In genomic region chr20:542777-543368, GRCh38 we compare ENCODE assay signal across 8 cellular contexts. TPM values are rescaled to one million over a fixed set of nuclear protein-coding genes. Genes with fewer than 3 reads are reported as not detected.
DNase-seq lines count a peak whose midpoint lies in the region; ATAC-seq and TF ChIP-seq lines count a peak whose summit lies in the region.

No MANE protein-coding gene starts in this region.

- H3K36me3 Mint-ChIP-seq in chondrocyte (ENCODE audit: low read depth) = peaks cover 4% of the 10 kb centered on the region

- H3K27ac Mint-ChIP-seq in chondrocyte (ENCODE audit: unreplicated experiment) = peak overlapping the region; percentile 72

- H3K9me3 ChIP-seq in lower lobe of right lung = no peaks in the 10 kb centered on the region

- H3K27me3 Mint-ChIP-seq in chondrocyte (ENCODE audit: low read depth) = peaks cover 9% of the 10 kb centered on the region

- H3K36me3 ChIP-seq in lower lobe of right lung = no peaks in the 10 kb centered on the region

- peak overlapping the region; percentile 77 for H3K4me3 Mint-ChIP-seq in chondrocyte (ENCODE audit: unreplicated experiment)

- H3K27me3 ChIP-seq in lower lobe of right lung (ENCODE audit: low read depth) = no peaks in the 10 kb centered on the region

- intact Hi-C loops in lower lobe of right lung (cut with DNase I) = no loop called here

- peak overlapping the region; percentile 79 for H3K4me3 ChIP-seq in lower lobe of right lung

- H3K27ac ChIP-seq in lower lobe of right lung = peak overlapping the region; percentile 80

- TF ChIP-seq CTCF in chondrocyte (IDR thresholded peaks at IDR 0.05) (no peak), lower lobe of right lung (IDR thresholded peaks at IDR 0.05) (no peak)

- DNase-seq in NCI-H1436 (lab: John Stamatoyannopoulos, UW) (peak; percentile 22), NCI-H1436 treated with DMSO at 0.1 percent for 48 hours (lab: John Stamatoyannopoulos, UW) (no peak), SK-N-DZ (ENCODE audit: low spot score) (peak; percentile 42), chondrocyte (ENCODE audit: low spot score) (no peak), lower lobe of right lung (peak; percentile 55), G401 (ENCODE audit: low spot score) (no peak)
- DNase-seq in stimulated activated naive CD4-positive, alpha-beta T cell treated with Interleukin-2 at 50 U/mL for 16 hours (lab: John Stamatoyannopoulos, UW) = peak; percentile 21

- H3K9me3 Mint-ChIP-seq in chondrocyte (ENCODE audit: low read depth) = no peaks in the 10 kb centered on the region

- peaks cover 39% of the 10 kb centered on the region for H3K4me1 ChIP-seq in lower lobe of right lung

- ATAC-seq in HG03045 (IDR thresholded peaks at IDR 0.05; ENCODE audit: unreplicated experiment) = peak; percentile 14
- peak; percentile 39 for ATAC-seq in lower lobe of right lung

- peaks cover 57% of the 10 kb centered on the region for H3K4me1 Mint-ChIP-seq in chondrocyte (ENCODE audit: low read depth)

- in situ Hi-C loops in G401 (cut with HindIII; ENCODE audit: low sequenced_read_pairs) = no loop called here

RNA-seq across cellular contexts. Expression of gene CSNK2A1, which starts 0.7 kb away (rescaled TPM):
- 146 and 149 TPM in 2 replicates for polyA plus RNA-seq in SK-N-DZ (2014; cell fraction: cytosol; rRNA removed)
- polyA plus RNA-seq in SK-N-DZ (2014; cell fraction: nucleus; rRNA removed) = 86.3 and 90.8 TPM in 2 replicates
- total RNA-seq in chondrocyte (121 to 129 TPM (median 122 TPM) in 3 replicates), lower lobe of right lung (86.3 TPM)
- 204 and 275 TPM in 2 replicates for total RNA-seq in G401 (2014; rRNA removed; shearing (Covaris generic))

Comparison
In these comparisons a context has a peak if more than half of its experiments do, and no peak if none do; other contexts are left out.
1. DNase-seq: peak in NCI-H1436 (single experiment), SK-N-DZ (single experiment), lower lobe of right lung (single experiment) and stimulated activated naive CD4-positive, alpha-beta T cell treated with Interleukin-2 at 50 U/mL for 16 hours (single experiment); none in NCI-H1436 treated with DMSO at 0.1 percent for 48 hours (single experiment), chondrocyte (single experiment) and G401 (single experiment).